ENCODE assay signal across 12 cellular contexts in genomic region chr21:17467392-17467791, GRCh38. TPM values are rescaled to one million over a fixed set of nuclear protein-coding genes. Genes with fewer than 3 reads are reported as not detected.
DNase-seq lines count a peak whose midpoint lies in the region; ATAC-seq, FAIRE-seq and TF ChIP-seq lines count a peak whose summit lies in the region.
"Had no signal": no experiment of that assay in that cellular context is flagged by ENCODE, and none has a peak within 500 bp of the region (broad histone marks: within the 10 kb centered on the region; RNA-seq: fewer than 3 reads in every experiment).

No MANE protein-coding gene starts in this region.

- DNase-seq in GM23248 = no peak
- no peak for DNase-seq in astrocyte (ENCODE audit: low read depth)
- DNase-seq in hepatocyte (ENCODE audit: low spot score) = peak; percentile 53
- no peak for DNase-seq in neural progenitor cell (ENCODE audit: low spot score)
- no peak for DNase-seq in NCI-H1417 (lab: John Stamatoyannopoulos, UW)
- no peak for DNase-seq in naive thymus-derived CD4-positive, alpha-beta T cell
- no peak for DNase-seq in activated naive CD4-positive, alpha-beta T cell treated with anti-CD3 and anti-CD28 coated beads, Interleukin-2, amount 50 U/mL, for 16 hours
- DNase-seq: activated CD4-positive, alpha-beta memory T cell treated with anti-CD3 and anti-CD28 coated beads, Interleukin-2, amount 10 ng/mL, durations not matched to agents 7 days and 5 days; posterior cingulate gyrus had no signal

- H3K27ac Mint-ChIP-seq in astrocyte (ENCODE audit: unreplicated experiment) = peak overlapping the region; percentile 79
- peak overlapping the region; percentile 97 for H3K27ac Mint-ChIP-seq in neural progenitor cell
- H3K27ac Mint-ChIP-seq in naive thymus-derived CD4-positive, alpha-beta T cell = no peak overlapping the region
- H3K27ac Mint-ChIP-seq: activated CD4-positive, alpha-beta memory T cell treated with anti-CD3 and anti-CD28 coated beads, Interleukin-2, amount 10 ng/mL, durations not matched to agents 7 days and 5 days; activated naive CD4-positive, alpha-beta T cell treated with anti-CD3 and anti-CD28 coated beads, Interleukin-2, amount 50 U/mL, for 72 hours; T-helper 1 cell treated with Interleukin-12 subunit alpha and Interleukin-12 subunit beta and Interleukin-4 antibody, amounts not matched to agents 30 μg/mL and 1 μg/mL, for 36 hours had no signal

- no peaks in the 10 kb centered on the region for H3K9me3 Mint-ChIP-seq in astrocyte (ENCODE audit: unreplicated experiment)
- H3K9me3 Mint-ChIP-seq in neural progenitor cell = peaks cover 2% of the 10 kb centered on the region
- H3K9me3 Mint-ChIP-seq in naive thymus-derived CD4-positive, alpha-beta T cell = no peaks in the 10 kb centered on the region
- H3K9me3 Mint-ChIP-seq: activated CD4-positive, alpha-beta memory T cell treated with anti-CD3 and anti-CD28 coated beads, Interleukin-2, amount 10 ng/mL, durations not matched to agents 7 days and 5 days; activated naive CD4-positive, alpha-beta T cell treated with anti-CD3 and anti-CD28 coated beads, Interleukin-2, amount 50 U/mL, for 72 hours; T-helper 1 cell treated with Interleukin-12 subunit alpha and Interleukin-12 subunit beta and Interleukin-4 antibody, amounts not matched to agents 30 μg/mL and 1 μg/mL, for 36 hours had no signal

- H3K79me2 ChIP-seq in GM23248 (ENCODE audit: insufficient read depth) = no peaks in the 10 kb centered on the region
- no peaks in the 10 kb centered on the region for H3K79me2 ChIP-seq in astrocyte (ENCODE audit: insufficient read depth, low read length)
- no peaks in the 10 kb centered on the region for H3K79me2 ChIP-seq in hepatocyte
- H3K79me2 ChIP-seq in neural progenitor cell (ENCODE audit: low read depth) = no peaks in the 10 kb centered on the region

- in situ Hi-C loops in GM23248 (cut with MboI) = no loop called here

- H4K20me1 ChIP-seq in GM23248 (ENCODE audit: insufficient read depth) (no peaks in the 10 kb centered on the region), astrocyte (ENCODE audit: insufficient read depth, low read length) (no peaks in the 10 kb centered on the region), hepatocyte (ENCODE audit: insufficient read depth, poor library complexity, severe bottlenecking) (no peaks in the 10 kb centered on the region), neural progenitor cell (ENCODE audit: low read depth) (no peaks in the 10 kb centered on the region)

- H2AFZ ChIP-seq in GM23248 (0 out of 2 replicates have a peak overlapping the region, but pooled peaks have one; percentile 24), astrocyte (ENCODE audit: low read depth, low read length) (peak overlapping the region; percentile 19), hepatocyte (peak overlapping the region; percentile 4), neural progenitor cell (replicated peaks) (peak overlapping the region; percentile 85)

- 47 to 58% methylated on average over 4 of the region's 4 CpGs for WGBS in GM23248 (ENCODE audit: low coverage in 1 of 2, low lambda C conversion rate in 2 of 2, missing lambda C conversion rate in 2 of 2), 2 experiments
- WGBS in hepatocyte (ENCODE audit: low lambda C conversion rate, missing lambda C conversion rate) = 5% methylated on average over 4 of the region's 4 CpGs

- no peaks in the 10 kb centered on the region for H3K36me3 Mint-ChIP-seq in astrocyte (ENCODE audit: low read depth, unreplicated experiment)
- H3K36me3 Mint-ChIP-seq in neural progenitor cell = no peaks in the 10 kb centered on the region
- no peaks in the 10 kb centered on the region for H3K36me3 Mint-ChIP-seq in naive thymus-derived CD4-positive, alpha-beta T cell
- H3K36me3 Mint-ChIP-seq: activated naive CD4-positive, alpha-beta T cell treated with anti-CD3 and anti-CD28 coated beads, Interleukin-2, amount 50 U/mL, for 72 hours had no signal

- H3K4me2 ChIP-seq in GM23248 (ENCODE audit: unreplicated experiment) = no peak overlapping the region
- peak overlapping the region; percentile 62 for H3K4me2 ChIP-seq in astrocyte (ENCODE audit: low read length)
- H3K4me2 ChIP-seq in hepatocyte = peak overlapping the region; percentile 59
- peak overlapping the region; percentile 76 for H3K4me2 ChIP-seq in neural progenitor cell

- H3F3A ChIP-seq in GM23248 (ENCODE audit: insufficient read depth) (peaks cover 7% of the 10 kb centered on the region), neural progenitor cell (ENCODE audit: low read depth) (peaks cover 32% of the 10 kb centered on the region)

- no peak overlapping the region for H3K4me3 Mint-ChIP-seq in astrocyte (ENCODE audit: unreplicated experiment)
- H3K4me3 Mint-ChIP-seq in neural progenitor cell = peak overlapping the region; percentile 78
- H3K4me3 Mint-ChIP-seq in naive thymus-derived CD4-positive, alpha-beta T cell = no peak overlapping the region
- H3K4me3 Mint-ChIP-seq: activated CD4-positive, alpha-beta memory T cell treated with anti-CD3 and anti-CD28 coated beads, Interleukin-2, amount 10 ng/mL, durations not matched to agents 7 days and 5 days; T-helper 1 cell treated with Interleukin-12 subunit alpha and Interleukin-12 subunit beta and Interleukin-4 antibody, amounts not matched to agents 30 μg/mL and 1 μg/mL, for 36 hours had no signal

- no peak overlapping the region for H3K4me3 ChIP-seq in GM23248
- no peak overlapping the region for H3K4me3 ChIP-seq in astrocyte (ENCODE audit: insufficient read depth, low read depth, low read length)
- H3K4me3 ChIP-seq in hepatocyte = no peak overlapping the region
- H3K4me3 ChIP-seq in neural progenitor cell = peak overlapping the region; percentile 44
- H3K4me3 ChIP-seq in naive thymus-derived CD4-positive, alpha-beta T cell (ENCODE audit: low read length) = no peak overlapping the region

- H3K27ac ChIP-seq in GM23248 (no peak overlapping the region), astrocyte (ENCODE audit: low read depth, low read length) (no peak overlapping the region), hepatocyte (peak overlapping the region; percentile 73), neural progenitor cell (no peak overlapping the region)
- H3K27ac ChIP-seq in naive thymus-derived CD4-positive, alpha-beta T cell (ENCODE audit: low read depth, low read length) = no peak overlapping the region

- POLR2A ChIA-PET in naive thymus-derived CD4-positive, alpha-beta T cell (lab: Charles Lee) = no interaction called here

- no peak for ATAC-seq in naive thymus-derived CD4-positive, alpha-beta T cell
- ATAC-seq in GM18511 (IDR thresholded peaks at IDR 0.05; ENCODE audit: unreplicated experiment) = no peak
- ATAC-seq: activated naive CD4-positive, alpha-beta T cell treated with anti-CD3 and anti-CD28 coated beads, Interleukin-2, amount 50 U/mL, for 72 hours had no signal

- intact Hi-C loops in naive thymus-derived CD4-positive, alpha-beta T cell (cut with micrococcal nuclease) = no loop called here

- H3K9me2 ChIP-seq in GM23248 (ENCODE audit: insufficient read depth) = no peaks in the 10 kb centered on the region
- H3K9me2 ChIP-seq in hepatocyte (replicated peaks; ENCODE audit: insufficient read depth) = no peaks in the 10 kb centered on the region

- H3K36me3 ChIP-seq in GM23248 (ENCODE audit: low read depth) (no peaks in the 10 kb centered on the region), astrocyte (ENCODE audit: insufficient read depth, low read length) (no peaks in the 10 kb centered on the region), hepatocyte (replicated peaks; ENCODE audit: insufficient read depth, low read depth) (no peaks in the 10 kb centered on the region), neural progenitor cell (no peaks in the 10 kb centered on the region)
- no peaks in the 10 kb centered on the region for H3K36me3 ChIP-seq in naive thymus-derived CD4-positive, alpha-beta T cell (ENCODE audit: control insufficient read depth in 2 of 3, insufficient read depth in 3 of 3, low read length in 3 of 3)

- FAIRE-seq in astrocyte (lab: Jason Lieb, UNC) = no peak

- H3K27me3 Mint-ChIP-seq in astrocyte (ENCODE audit: low read depth, unreplicated experiment) = no peaks in the 10 kb centered on the region
- peaks cover 4% of the 10 kb centered on the region for H3K27me3 Mint-ChIP-seq in neural progenitor cell (ENCODE audit: insufficient read depth, low read depth)
- H3K27me3 Mint-ChIP-seq in naive thymus-derived CD4-positive, alpha-beta T cell = peaks cover 0 to 6% (median 5%) of the 10 kb centered on the region in 5 donors
- H3K27me3 Mint-ChIP-seq: activated CD4-positive, alpha-beta memory T cell treated with anti-CD3 and anti-CD28 coated beads, Interleukin-2, amount 10 ng/mL, durations not matched to agents 7 days and 5 days had no signal

- H3K9ac ChIP-seq in GM23248 = no peak overlapping the region
- H3K9ac ChIP-seq in astrocyte (ENCODE audit: low read length) = peak overlapping the region; percentile 26
- no peak overlapping the region for H3K9ac ChIP-seq in neural progenitor cell

- CTCF ChIA-PET in naive thymus-derived CD4-positive, alpha-beta T cell (lab: Charles Lee) = no interaction called here

- H3K4me1 Mint-ChIP-seq in astrocyte (ENCODE audit: low read depth, unreplicated experiment) = peaks cover 21% of the 10 kb centered on the region
- H3K4me1 Mint-ChIP-seq in neural progenitor cell = peaks cover 26% of the 10 kb centered on the region
- peaks cover 0 to 1% (median 0%) of the 10 kb centered on the region in 7 donors for H3K4me1 Mint-ChIP-seq in naive thymus-derived CD4-positive, alpha-beta T cell
- H3K4me1 Mint-ChIP-seq: activated CD4-positive, alpha-beta memory T cell treated with anti-CD3 and anti-CD28 coated beads, Interleukin-2, amount 10 ng/mL, durations not matched to agents 7 days and 5 days had no signal

- H3K27me3 ChIP-seq in GM23248 (replicated peaks; ENCODE audit: insufficient read depth) (no peaks in the 10 kb centered on the region), astrocyte (ENCODE audit: insufficient read depth, low read length) (no peaks in the 10 kb centered on the region), hepatocyte (no peaks in the 10 kb centered on the region), neural progenitor cell (no peaks in the 10 kb centered on the region)
- no peaks in the 10 kb centered on the region for H3K27me3 ChIP-seq in naive thymus-derived CD4-positive, alpha-beta T cell (ENCODE audit: control insufficient read depth in 2 of 2, insufficient read depth in 2 of 2, low read length in 2 of 2)

- peaks cover 15% of the 10 kb centered on the region for H3K4me1 ChIP-seq in GM23248 (ENCODE audit: insufficient read depth)
- peaks cover 28% of the 10 kb centered on the region for H3K4me1 ChIP-seq in astrocyte (ENCODE audit: insufficient read depth, low read length)
- H3K4me1 ChIP-seq in hepatocyte (ENCODE audit: insufficient read depth) = peaks cover 20% of the 10 kb centered on the region
- peaks cover 29% of the 10 kb centered on the region for H3K4me1 ChIP-seq in neural progenitor cell
- no peaks in the 10 kb centered on the region for H3K4me1 ChIP-seq in naive thymus-derived CD4-positive, alpha-beta T cell (ENCODE audit: control insufficient read depth in 2 of 2, insufficient read depth in 2 of 2, low read length in 2 of 2)

- H3K9me3 ChIP-seq in GM23248 (ENCODE audit: low read depth) (no peaks in the 10 kb centered on the region), astrocyte (ENCODE audit: insufficient read depth, low read depth, low read length) (no peaks in the 10 kb centered on the region), hepatocyte (ENCODE audit: low read depth) (no peaks in the 10 kb centered on the region), neural progenitor cell (ENCODE audit: low read depth) (no peaks in the 10 kb centered on the region)
- no peaks in the 10 kb centered on the region for H3K9me3 ChIP-seq in naive thymus-derived CD4-positive, alpha-beta T cell (ENCODE audit: control insufficient read depth in 2 of 3, low read length in 3 of 3)

- TF ChIP-seq CTCF in astrocyte (IDR thresholded peaks at IDR 0.05; ENCODE audit: insufficient read depth, low read depth, low read length) (no peak), hepatocyte (IDR thresholded peaks at IDR 0.05; ENCODE audit: poor library complexity) (no peak), neural progenitor cell (IDR thresholded peaks at IDR 0.05) (no peak)

RNA-seq across cellular contexts. Expression of gene CXADR, which starts 45.5 kb away (rescaled TPM):
- not detected in 2 replicates for total RNA-seq in GM23248 (2014; rRNA removed; shearing (Covaris generic))
- 0.23 TPM in 1 of 2 replicates, not detected in the other for polyA plus RNA-seq in GM23248 (2016; fragmentation: Nextera tagmentation; extraction: Ambion mirVana)
- total RNA-seq in astrocyte = 20.2 and 30.6 TPM in 2 replicates
- 88.9 and 93.4 TPM in 2 replicates for total RNA-seq in hepatocyte
- polyA plus RNA-seq in hepatocyte = 66.3 and 75.0 TPM in 2 replicates
- total RNA-seq in neural progenitor cell (ENCODE audit: low replicate concordance) = 183 and 226 TPM in 2 replicates
- total RNA-seq in naive thymus-derived CD4-positive, alpha-beta T cell = 1 to 10 TPM in 1 of 5 experiments, under 1 TPM in 4; 0.12 to 1.8 (median 0.51) TPM
- polyA plus RNA-seq in naive thymus-derived CD4-positive, alpha-beta T cell = 1 to 10 TPM; 1.5 to 2.4 TPM

Comparison
In these comparisons a context has a peak if more than half of its experiments do, and no peak if none do; other contexts are left out.
1. H2AFZ ChIP-seq: peak in every context shown above with its lines; median percentile 85 in neural progenitor cell; 24 in GM23248; 19 in astrocyte; 4 in hepatocyte.
2. H3K27ac Mint-ChIP-seq: peak in astrocyte (single experiment) and neural progenitor cell (single experiment); none in naive thymus-derived CD4-positive, alpha-beta T cell (0 of 9).